In the genomic region with DNA sequence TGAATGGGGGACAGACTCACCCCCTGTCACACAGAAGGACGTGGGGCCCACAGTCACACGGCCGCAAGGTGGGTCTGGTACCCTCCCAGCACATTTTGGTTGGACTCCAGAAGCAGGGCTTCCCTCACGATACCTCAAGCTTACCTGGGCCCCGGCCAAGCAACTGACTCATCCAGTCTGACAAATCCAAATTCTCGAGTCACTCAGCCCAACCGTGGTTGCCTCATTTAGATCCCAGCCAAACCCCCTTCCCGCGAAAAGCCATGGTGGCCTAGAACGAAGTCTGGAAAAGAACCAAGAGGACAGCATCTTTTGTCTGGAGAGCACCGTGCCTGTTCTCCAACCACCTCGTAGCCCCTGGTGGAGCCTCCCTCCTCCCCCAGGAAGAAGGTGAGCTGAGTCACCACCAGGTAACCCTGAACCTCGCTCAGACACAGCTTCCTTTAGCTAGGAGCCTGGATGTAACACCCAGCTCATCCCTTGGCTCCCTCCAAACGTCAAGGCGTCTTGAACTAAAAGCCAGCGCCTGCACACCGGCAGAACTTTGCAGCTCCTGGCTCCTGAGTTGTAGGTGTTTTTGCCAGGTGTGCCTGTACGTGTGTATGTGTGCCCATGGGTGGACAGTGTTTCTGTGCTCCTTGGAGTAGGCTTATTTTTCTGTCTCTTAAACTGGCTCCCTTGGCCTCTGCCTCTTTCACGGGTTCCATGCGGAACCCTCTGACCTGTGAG, we compare ENCODE assay signal across 10 cellular contexts.
DNase-seq lines count a peak whose midpoint lies in the region; ATAC-seq and TF ChIP-seq lines count a peak whose summit lies in the region.
"Had no signal": no experiment of that assay in that cellular context is flagged by ENCODE, and none has a peak within 500 bp of the region (broad histone marks: within the 10 kb centered on the region; RNA-seq: fewer than 3 reads in every experiment).

No MANE protein-coding gene starts in this region.

- H3K27me3 ChIP-seq in lower lobe of right lung (ENCODE audit: low read depth) = no peaks in the 10 kb centered on the region
- H3K27me3 ChIP-seq in esophagus muscularis mucosa = no peaks in the 10 kb centered on the region
- H3K27me3 ChIP-seq: testis had no signal

- H3K4me3 ChIP-seq in HEK293 (ENCODE audit: low read depth, low read length) (no peak overlapping the region), lower lobe of right lung (no peak overlapping the region), esophagus muscularis mucosa (no peak overlapping the region)
- H3K4me3 ChIP-seq: testis had no signal

- H3K27ac ChIP-seq in HEK293 (ENCODE audit: extremely low read depth, low read depth, low read length) (no peak overlapping the region), lower lobe of right lung (no peak overlapping the region), esophagus muscularis mucosa (replicated peaks in 1 of 4) (no peak overlapping the region)
- H3K27ac ChIP-seq: testis had no signal

- POLR2A ChIA-PET in HEK293 (lab: Yijun Ruan, JAX) = no interaction called here

- CTCF ChIA-PET in HEK293 (lab: Yijun Ruan, JAX) = interaction anchor here (0.5 to 1.3 kb wide), 4 partner anchors 93 to 206 kb away, joined by 3 to 4 read pairs (median 3); no protein-coding TSS in a partner anchor

- H3K4me1 ChIP-seq in HEK293 (ENCODE audit: control insufficient read depth, insufficient read depth, low read length) (no peaks in the 10 kb centered on the region), lower lobe of right lung (peaks cover 58% of the 10 kb centered on the region), esophagus muscularis mucosa (peaks cover 19 to 47% (median 27%) of the 10 kb centered on the region in 4 donors)

- no peak for TF ChIP-seq EP300 in esophagus muscularis mucosa (IDR thresholded peaks at IDR 0.05)

- H3K36me3 ChIP-seq in HEK293 (ENCODE audit: control insufficient read depth in 2 of 2, insufficient read depth in 1 of 2, low read length in 2 of 2) (peaks cover 0 to 4% of the 10 kb centered on the region in 2 experiments; a peak in 1 of 3 replicates), lower lobe of right lung (no peaks in the 10 kb centered on the region), esophagus muscularis mucosa (no peaks in the 10 kb centered on the region)

- TF ChIP-seq CTCF in HEK293 (tag by site-specific recombination; IDR thresholded peaks at IDR 0.05) (no peak), lower lobe of right lung (IDR thresholded peaks at IDR 0.05) (no peak), esophagus muscularis mucosa (IDR thresholded peaks at IDR 0.05) (no peak), GM10266 (IDR thresholded peaks at IDR 0.05; ENCODE audit: control insufficient read depth, insufficient read depth, low read depth, missing control alignments) (no peak)

- intact Hi-C loops in lower lobe of right lung (cut with DNase I) = no loop called here
- intact Hi-C loops in esophagus muscularis mucosa (cut with DNase I) = no loop called here

- no peak for TF ChIP-seq POLR2A in esophagus muscularis mucosa (IDR thresholded peaks at IDR 0.05; ENCODE audit: low read depth)

- H3K9me3 ChIP-seq in HEK293 (ENCODE audit: control insufficient read depth, insufficient read depth, low read depth, low read length) (no peaks in the 10 kb centered on the region), lower lobe of right lung (no peaks in the 10 kb centered on the region), esophagus muscularis mucosa (no peaks in the 10 kb centered on the region)
- H3K9me3 ChIP-seq: testis had no signal

- DNase-seq in A172 (ENCODE audit: low spot score) (peak; percentile 87), astrocyte of the hippocampus (ENCODE audit: low read depth, low spot score) (peak; percentile 85), lower lobe of right lung (peak; percentile 36), SW480 (ENCODE audit: low spot score) (no peak), esophagus muscularis mucosa (ENCODE audit: extremely low spot score) (no peak), GM10266 (ENCODE audit: extremely low spot score) (no peak)
- DNase-seq: effector CD8-positive, alpha-beta T cell; testis had no signal

- no peak for ATAC-seq in lower lobe of right lung
- ATAC-seq in GM21786 (IDR thresholded peaks at IDR 0.05; ENCODE audit: unreplicated experiment) = no peak

- 69% methylated on average over 19 of the region's 20 CpGs for WGBS in esophagus muscularis mucosa

TF ChIP-seq in HEK293, 187 proteins besides CTCF, POLR2A, EP300 and RAD21:
- TF ChIP-seq ZFP69B (tag by site-specific recombination; IDR thresholded peaks at IDR 0.05) (0 out of 2 replicates have a peak, but pooled peaks have one; percentile 38), GLI2 (tag by site-specific recombination; IDR thresholded peaks at IDR 0.05; ENCODE audit: borderline replicate concordance, low read depth) (no peak), ZNF571 (tag by site-specific recombination; IDR thresholded peaks at IDR 0.05) (no peak)
- TF ChIP-seq, protein P1, sequence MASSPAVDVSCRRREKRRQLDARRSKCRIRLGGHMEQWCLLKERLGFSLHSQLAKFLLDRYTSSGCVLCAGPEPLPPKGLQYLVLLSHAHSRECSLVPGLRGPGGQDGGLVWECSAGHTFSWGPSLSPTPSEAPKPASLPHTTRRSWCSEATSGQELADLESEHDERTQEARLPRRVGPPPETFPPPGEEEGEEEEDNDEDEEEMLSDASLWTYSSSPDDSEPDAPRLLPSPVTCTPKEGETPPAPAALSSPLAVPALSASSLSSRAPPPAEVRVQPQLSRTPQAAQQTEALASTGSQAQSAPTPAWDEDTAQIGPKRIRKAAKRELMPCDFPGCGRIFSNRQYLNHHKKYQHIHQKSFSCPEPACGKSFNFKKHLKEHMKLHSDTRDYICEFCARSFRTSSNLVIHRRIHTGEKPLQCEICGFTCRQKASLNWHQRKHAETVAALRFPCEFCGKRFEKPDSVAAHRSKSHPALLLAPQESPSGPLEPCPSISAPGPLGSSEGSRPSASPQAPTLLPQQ (tag by site-specific recombination; IDR thresholded peaks at IDR 0.05) = peak; percentile 76
- TF ChIP-seq, protein P2, sequence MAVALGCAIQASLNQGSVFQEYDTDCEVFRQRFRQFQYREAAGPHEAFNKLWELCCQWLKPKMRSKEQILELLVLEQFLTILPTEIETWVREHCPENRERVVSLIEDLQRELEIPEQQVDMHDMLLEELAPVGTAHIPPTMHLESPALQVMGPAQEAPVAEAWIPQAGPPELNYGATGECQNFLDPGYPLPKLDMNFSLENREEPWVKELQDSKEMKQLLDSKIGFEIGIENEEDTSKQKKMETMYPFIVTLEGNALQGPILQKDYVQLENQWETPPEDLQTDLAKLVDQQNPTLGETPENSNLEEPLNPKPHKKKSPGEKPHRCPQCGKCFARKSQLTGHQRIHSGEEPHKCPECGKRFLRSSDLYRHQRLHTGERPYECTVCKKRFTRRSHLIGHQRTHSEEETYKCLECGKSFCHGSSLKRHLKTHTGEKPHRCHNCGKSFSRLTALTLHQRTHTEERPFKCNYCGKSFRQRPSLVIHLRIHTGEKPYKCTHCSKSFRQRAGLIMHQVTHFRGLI (tag by site-specific recombination; IDR thresholded peaks at IDR 0.05) = peak; percentile 92

Comparison
In these comparisons a context has a peak if more than half of its experiments do, and no peak if none do; other contexts are left out.
1. DNase-seq: peak in A172 (single experiment), astrocyte of the hippocampus (single experiment) and lower lobe of right lung (single experiment); none in SW480 (single experiment), esophagus muscularis mucosa (single experiment) and GM10266 (single experiment).